ENCODE assay signal across 8 cellular contexts in genomic region chr1:44237721-44238457, GRCh38. TPM values are rescaled to one million over a fixed set of nuclear protein-coding genes. Genes with fewer than 3 reads are reported as not detected.
DNase-seq lines count a peak whose midpoint lies in the region; ATAC-seq and TF ChIP-seq lines count a peak whose summit lies in the region.

No MANE protein-coding gene starts in this region.

- CTCF ChIA-PET in activated naive CD4-positive, alpha-beta T cell treated with anti-CD3 and anti-CD28 coated beads for 36 hours (lab: Charles Lee) = interaction anchor here (0.7 to 0.9 kb wide), 3 partner anchors 33 to 357 kb away, joined by 3 to 4 read pairs (median 3); no protein-coding TSS in a partner anchor

- H3K4me1 Mint-ChIP-seq in activated naive CD4-positive, alpha-beta T cell treated with anti-CD3 and anti-CD28 coated beads for 36 hours (ENCODE audit: low read depth) = peaks cover 6% of the 10 kb centered on the region

- H3K4me3 Mint-ChIP-seq in activated naive CD4-positive, alpha-beta T cell treated with anti-CD3 and anti-CD28 coated beads for 36 hours = no peak overlapping the region

- intact Hi-C loops in activated naive CD4-positive, alpha-beta T cell treated with anti-CD3 and anti-CD28 coated beads for 36 hours (cut with micrococcal nuclease) = loop anchor here (2.0 to 5.0 kb wide), 2 partner anchors 21 to 79 kb away; no protein-coding TSS in a partner anchor

- in situ Hi-C loops in ACHN (cut with HindIII; ENCODE audit: low pct_ligation_motif_present, low pct_unique_long_range_greater_than_20kb, low sequenced_read_pairs) = no loop called here

- H3K9me3 Mint-ChIP-seq in activated naive CD4-positive, alpha-beta T cell treated with anti-CD3 and anti-CD28 coated beads for 36 hours = no peaks in the 10 kb centered on the region

- H3K27me3 Mint-ChIP-seq in activated naive CD4-positive, alpha-beta T cell treated with anti-CD3 and anti-CD28 coated beads for 36 hours (ENCODE audit: low read depth) = no peaks in the 10 kb centered on the region

- ATAC-seq in GM21529 (IDR thresholded peaks at IDR 0.05; ENCODE audit: unreplicated experiment) = no peak

- H3K27ac Mint-ChIP-seq in activated naive CD4-positive, alpha-beta T cell treated with anti-CD3 and anti-CD28 coated beads for 36 hours = no peak overlapping the region

- TF ChIP-seq CTCF in GM12873 (IDR thresholded peaks at IDR 0.05; ENCODE audit: insufficient read depth, low read depth, low read length, missing control alignments) = peak; percentile 74

- DNase-seq in NCI-H2227 treated with DMSO at 0.1 percent for 48 hours (lab: John Stamatoyannopoulos, UW) = peak; percentile 77
- DNase-seq in activated naive CD4-positive, alpha-beta T cell treated with anti-CD3 and anti-CD28 coated beads for 36 hours = peak; percentile 62
- DNase-seq in iPS-NIHi7 (ENCODE audit: extremely low spot score) = peak; percentile 98
- DNase-seq in stimulated activated CD4-positive, alpha-beta T cell treated with anti-CD3 and anti-CD28 coated beads, Interleukin-2, amount 100 ng/mL, for 48 hours = peak; percentile 31 to 43
- DNase-seq in ACHN = no peak
- DNase-seq in activated effector memory CD4-positive, alpha-beta T cell treated with Interleukin-2 at 50 U/mL for 16 hours = no peak

- peaks cover 7% of the 10 kb centered on the region for H3K36me3 Mint-ChIP-seq in activated naive CD4-positive, alpha-beta T cell treated with anti-CD3 and anti-CD28 coated beads for 36 hours (ENCODE audit: low read depth)

RNA-seq across cellular contexts. Expression of gene DMAP1, which starts 24.6 kb away (rescaled TPM):
- total RNA-seq in activated naive CD4-positive, alpha-beta T cell treated with anti-CD3 and anti-CD28 coated beads for 36 hours = 10 to 100 TPM; 35.3 to 41.0 TPM

Comparison
In these comparisons a context has a peak if more than half of its experiments do, and no peak if none do; other contexts are left out.
1. DNase-seq: peak in NCI-H2227 treated with DMSO at 0.1 percent for 48 hours (single experiment), activated naive CD4-positive, alpha-beta T cell treated with anti-CD3 and anti-CD28 coated beads for 36 hours (single experiment), iPS-NIHi7 (single experiment) and stimulated activated CD4-positive, alpha-beta T cell treated with anti-CD3 and anti-CD28 coated beads, Interleukin-2, amount 100 ng/mL, for 48 hours (2 of 2); none in ACHN (single experiment) and activated effector memory CD4-positive, alpha-beta T cell treated with Interleukin-2 at 50 U/mL for 16 hours (single experiment).